ENCODE assay signal across 8 cellular contexts in the genomic region with DNA sequence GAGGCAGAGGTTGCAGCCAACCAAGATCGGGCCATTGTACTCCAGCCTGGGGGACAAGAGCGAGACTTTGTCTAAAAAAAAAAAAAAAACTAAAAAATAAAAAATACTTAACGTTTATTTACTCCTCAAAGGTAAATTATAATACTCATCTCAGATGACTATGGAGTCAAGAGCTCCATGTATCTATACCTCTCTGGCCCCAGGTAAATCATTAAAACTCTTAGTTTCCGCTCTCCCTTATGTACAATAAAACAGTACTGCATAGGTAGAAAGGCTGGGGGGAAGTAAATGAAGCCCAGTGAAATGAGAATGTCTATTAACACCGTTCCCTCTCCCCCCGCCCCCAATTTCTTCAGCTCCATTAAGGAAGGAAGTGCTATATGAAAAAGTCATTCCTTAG. TPM values are rescaled to one million over a fixed set of nuclear protein-coding genes. Genes with fewer than 3 reads are reported as not detected.
DNase-seq lines count a peak whose midpoint lies in the region; ATAC-seq, FAIRE-seq and TF ChIP-seq lines count a peak whose summit lies in the region.

No MANE protein-coding gene starts in this region.

- peak overlapping the region; percentile 89; the same call in 1 of the 2 replicates for H3K4me2 ChIP-seq in GM12878 (ENCODE audit: control insufficient read depth, insufficient read depth)

- BruUV-seq in GM12878 (replicated peaks; lab: Mats Ljungman, UMichigan), result no TSS peak

- SMC1A ChIA-PET in GM12878 (lab: Charles Lee; ENCODE audit: uncharacterized antibody, unreplicated experiment), result interaction anchor here (0.6 to 1.2 kb wide), 5 partner anchors 8 to 1245 kb away, joined by 3 to 4 read pairs (median 3); no protein-coding TSS in a partner anchor

- CTCF ChIA-PET in GM12878 (lab: Yijun Ruan, JAX), result interaction anchor here (0.6 to 0.8 kb wide), 2 partner anchors 26 to 223 kb away, joined by 3 read pairs; no protein-coding TSS in a partner anchor

- peaks cover 11% of the 10 kb centered on the region for H3K4me1 Mint-ChIP-seq in mesothelial cell of epicardium

- POLR2A ChIA-PET in GM12878 (lab: Charles Lee), result no interaction called here

- RAD21 ChIA-PET in GM12878 (lab: Charles Lee; ENCODE audit: unreplicated experiment), result interaction anchor here (1.6 kb wide), 1 partner anchor 134 kb away, joined by 6 read pairs; no protein-coding TSS in a partner anchor

- no peak overlapping the region for H3K9ac ChIP-seq in GM12878 (ENCODE audit: control insufficient read depth, insufficient read depth, low read length)

- H3K9me3 Mint-ChIP-seq in mesothelial cell of epicardium, result no peaks in the 10 kb centered on the region

- H3K4me3 ChIP-seq in left ventricle myocardium inferior, result peak overlapping the region; percentile 78
- H3K4me3 ChIP-seq in GM12878, result peak overlapping the region; percentile 34; the same call in 1 of the 2 replicates
- peak overlapping the region; percentile 61 for H3K4me3 ChIP-seq in upper lobe of right lung

- no peak overlapping the region for H3K27ac ChIP-seq in left ventricle myocardium inferior (replicated peaks)
- no peak overlapping the region for H3K27ac ChIP-seq in GM12878 (ENCODE audit: control insufficient read depth, insufficient read depth)
- H3K27ac ChIP-seq in upper lobe of right lung, result no peak overlapping the region

- ATAC-seq in Right ventricle myocardium superior (ENCODE audit: poor library complexity), result no peak
- no peak for ATAC-seq in GM12878
- no peak for ATAC-seq in upper lobe of right lung

- intact Hi-C loops in left ventricle myocardium inferior (cut with micrococcal nuclease), result no loop called here
- intact Hi-C loops in Right ventricle myocardium superior (cut with DNase I), result loop anchor here (10.0 kb wide), 1 partner anchor 132 kb away; no protein-coding TSS in a partner anchor
- intact Hi-C loops in GM12878 (cut with micrococcal nuclease; ENCODE audit: unreplicated experiment), result no loop called here
- intact Hi-C loops in upper lobe of right lung (cut with DNase I), result no loop called here

- H3K9me3 ChIP-seq in left ventricle myocardium inferior (replicated peaks) (no peaks in the 10 kb centered on the region), GM12878 (replicated peaks; ENCODE audit: control insufficient read depth, insufficient read depth, low read length) (no peaks in the 10 kb centered on the region), upper lobe of right lung (no peaks in the 10 kb centered on the region)

- H3K36me3 ChIP-seq in left ventricle myocardium inferior, result no peaks in the 10 kb centered on the region
- no peaks in the 10 kb centered on the region for H3K36me3 ChIP-seq in GM12878 (ENCODE audit: control insufficient read depth in 2 of 2, insufficient read depth in 2 of 2, low read length in 1 of 2)
- no peaks in the 10 kb centered on the region for H3K36me3 ChIP-seq in upper lobe of right lung

- DNase-seq in left ventricle myocardium inferior (no peak), Right ventricle myocardium superior (no peak), GM12878 (ENCODE audit: low read depth, low spot score) (no peak), mesothelial cell of epicardium (ENCODE audit: low spot score in 2 of 2, unreplicated experiment in 2 of 2) (no peak), upper lobe of right lung (no peak), cerebellar cortex (ENCODE audit: low spot score) (no peak), HPDE6-E6E7 (ENCODE audit: extremely low spot score) (no peak)
- DNase-seq in effector CD8-positive, alpha-beta T cell (lab: John Stamatoyannopoulos, UW), result no peak

- H3K4me1 ChIP-seq in left ventricle myocardium inferior, result peaks cover 12% of the 10 kb centered on the region
- H3K4me1 ChIP-seq in GM12878 (ENCODE audit: control insufficient read depth, insufficient read depth, low read length), result no peaks in the 10 kb centered on the region
- peaks cover 5% of the 10 kb centered on the region for H3K4me1 ChIP-seq in upper lobe of right lung

- H3K4me3 Mint-ChIP-seq in mesothelial cell of epicardium, result peak overlapping the region; percentile 73

- no peaks in the 10 kb centered on the region for H3K79me2 ChIP-seq in GM12878 (ENCODE audit: control insufficient read depth, insufficient read depth, low read length)

- TF ChIP-seq EP300 in GM12878 (IDR thresholded peaks at IDR 0.05; ENCODE audit: borderline replicate concordance in 1 of 2, control insufficient read depth in 1 of 2, low read depth in 2 of 2, low read length in 2 of 2), result no peak

- no peak overlapping the region for H2AFZ ChIP-seq in GM12878 (ENCODE audit: control insufficient read depth, low read depth, low read length)

- TF ChIP-seq RAD21 in GM12878 (IDR thresholded peaks at IDR 0.05; ENCODE audit: insufficient read depth, low read depth, low read length), result no peak

- H3K27me3 ChIP-seq in left ventricle myocardium inferior (ENCODE audit: low read depth), result no peaks in the 10 kb centered on the region
- H3K27me3 ChIP-seq in GM12878 (replicated peaks in 1 of 2; ENCODE audit: control insufficient read depth in 2 of 2, insufficient read depth in 2 of 2, low read length in 1 of 2), result peaks cover 0 to 4% of the 10 kb centered on the region in 2 experiments; a peak in 1 of 4 replicates
- H3K27me3 ChIP-seq in upper lobe of right lung, result no peaks in the 10 kb centered on the region

- no peaks in the 10 kb centered on the region for H3K27me3 Mint-ChIP-seq in mesothelial cell of epicardium (ENCODE audit: low read depth)

- FAIRE-seq in GM12878 (lab: Jason Lieb, UNC), result no peak

- TF ChIP-seq CTCF in left ventricle myocardium inferior (IDR thresholded peaks at IDR 0.05; ENCODE audit: borderline replicate concordance), result no peak
- no peak for TF ChIP-seq CTCF in GM12878 (IDR thresholded peaks at IDR 0.05 in 2 of 3, conservative IDR thresholded peaks at IDR 0.05 in 1 of 3; ENCODE audit: control insufficient read depth in 2 of 3, extremely low read depth in 1 of 3, insufficient read depth in 1 of 3, low read depth in 3 of 3, low read length in 3 of 3)
- no peak for TF ChIP-seq CTCF in mesothelial cell of epicardium (IDR thresholded peaks at IDR 0.05; ENCODE audit: unreplicated experiment)
- no peak for TF ChIP-seq CTCF in upper lobe of right lung (IDR thresholded peaks at IDR 0.05)

- in situ Hi-C loops in GM12878 (cut with MboI), result no loop called here

- no peaks in the 10 kb centered on the region for H4K20me1 ChIP-seq in GM12878 (ENCODE audit: control insufficient read depth, insufficient read depth)

- peak overlapping the region; percentile 57 for H3K27ac Mint-ChIP-seq in mesothelial cell of epicardium

- H3K36me3 Mint-ChIP-seq in mesothelial cell of epicardium, result no peaks in the 10 kb centered on the region

- no peak for TF ChIP-seq POLR2A in GM12878 (IDR thresholded peaks at IDR 0.05; ENCODE audit: low read depth, low read length)

- WGBS in GM12878 (ENCODE audit: insufficient coverage, insufficient replicate concordance, low lambda C conversion rate, missing lambda C conversion rate), result 53% methylated on average over 6 of the region's 6 CpGs

RNA-seq across cellular contexts. Expression of gene SRSF12, which starts 1.2 kb away (rescaled TPM):
- total RNA-seq in left ventricle myocardium inferior, result not detected
- total RNA-seq in Right ventricle myocardium superior, result not detected
- total RNA-seq in GM12878 (2013; cell fraction: nucleolus; rRNA removed), result not detected in 2 replicates
- total RNA-seq in GM12878 (2014; rRNA removed), result not detected in 2 replicates
- total RNA-seq in GM12878 (2014; rRNA removed; fragmentation: Illumina TruSeq; extraction: Trizol), result not detected in 2 replicates
- not detected in 2 replicates for total RNA-seq in GM12878 (2021)
- polyA plus RNA-seq in GM12878 (2011; ENCODE audit: low read depth), result not detected
- 0.03 TPM in 1 of 2 replicates, not detected in the other for polyA plus RNA-seq in GM12878 (2011; rRNA removed)
- 0.01 TPM in 1 of 2 replicates, not detected in the other for polyA plus RNA-seq in GM12878 (2011; cell fraction: cytosol; rRNA removed)
- not detected in 2 replicates for polyA plus RNA-seq in GM12878 (2011; cell fraction: nucleus; rRNA removed)
- 0.23 and 0.28 TPM in 2 replicates for polyA plus RNA-seq in GM12878 (2012)
- polyA plus RNA-seq in GM12878 (2014; fragmentation: Illumina TruSeq; extraction: Trizol), result 0.03 TPM in 1 of 2 replicates, not detected in the other
- polyA plus RNA-seq in GM12878 (2014; fragmentation: Nextera tagmentation; extraction: Ambion mirVana), result not detected
- not detected in 2 replicates for polyA plus RNA-seq in GM12878 (2014; rRNA removed)
- under 1 TPM in 1 of 2 experiments, not detected in 1; 0.23 TPM for polyA plus RNA-seq in GM12878 (2016; fragmentation: Nextera tagmentation; extraction: Ambion mirVana)
- polyA minus RNA-seq in GM12878 (2011; rRNA and poly(A)+ RNA removed), result not detected in 2 replicates
- polyA minus RNA-seq in GM12878 (2011; cell fraction: cytosol; rRNA and poly(A)+ RNA removed), result not detected in 2 replicates
- not detected in 2 replicates for polyA minus RNA-seq in GM12878 (2011; cell fraction: nucleus; rRNA and poly(A)+ RNA removed)
- 11.5 to 14.7 TPM (median 12.4 TPM) in 3 replicates for total RNA-seq in mesothelial cell of epicardium
- not detected for total RNA-seq in upper lobe of right lung

RNA-seq across cellular contexts. Expression of gene PM20D2, which starts 29.2 kb away (rescaled TPM):
- 14.3 TPM for total RNA-seq in left ventricle myocardium inferior
- 11.1 TPM for total RNA-seq in Right ventricle myocardium superior
- 28.9 and 31.1 TPM in 2 replicates for total RNA-seq in GM12878 (2013; cell fraction: nucleolus; rRNA removed)
- 23.6 and 27.2 TPM in 2 replicates for total RNA-seq in GM12878 (2014; rRNA removed)
- total RNA-seq in GM12878 (2014; rRNA removed; fragmentation: Illumina TruSeq; extraction: Trizol), result 17.3 and 18.0 TPM in 2 replicates
- total RNA-seq in GM12878 (2021), result 14.2 and 14.9 TPM in 2 replicates
- polyA plus RNA-seq in GM12878 (2011; ENCODE audit: low read depth), result 3.6 TPM
- polyA plus RNA-seq in GM12878 (2011; rRNA removed), result 18.6 and 31.4 TPM in 2 replicates
- 6.8 and 7.7 TPM in 2 replicates for polyA plus RNA-seq in GM12878 (2011; cell fraction: cytosol; rRNA removed)
- polyA plus RNA-seq in GM12878 (2011; cell fraction: nucleus; rRNA removed), result 9.4 and 10.0 TPM in 2 replicates
- polyA plus RNA-seq in GM12878 (2012), result 6.5 and 9.0 TPM in 2 replicates
- 18.2 and 23.2 TPM in 2 replicates for polyA plus RNA-seq in GM12878 (2014; fragmentation: Illumina TruSeq; extraction: Trizol)
- 1 to 10 TPM; 7.8 to 8.3 TPM for polyA plus RNA-seq in GM12878 (2014; fragmentation: Nextera tagmentation; extraction: Ambion mirVana)
- polyA plus RNA-seq in GM12878 (2014; rRNA removed), result 14.3 and 16.1 TPM in 2 replicates
- 10 to 100 TPM; 14.9 to 15.3 TPM for polyA plus RNA-seq in GM12878 (2016; fragmentation: Nextera tagmentation; extraction: Ambion mirVana)
- polyA minus RNA-seq in GM12878 (2011; rRNA and poly(A)+ RNA removed), result 5.1 and 5.6 TPM in 2 replicates
- polyA minus RNA-seq in GM12878 (2011; cell fraction: cytosol; rRNA and poly(A)+ RNA removed), result 6.2 and 6.8 TPM in 2 replicates
- polyA minus RNA-seq in GM12878 (2011; cell fraction: nucleus; rRNA and poly(A)+ RNA removed), result 4.6 and 7.3 TPM in 2 replicates
- 13.0 to 13.8 TPM (median 13.7 TPM) in 3 replicates for total RNA-seq in mesothelial cell of epicardium
- total RNA-seq in upper lobe of right lung, result 7.1 TPM

RNA-seq across cellular contexts. Expression of gene PNRC1, which starts 36.2 kb away (rescaled TPM):
- total RNA-seq in left ventricle myocardium inferior, result 180 TPM
- 121 TPM for total RNA-seq in Right ventricle myocardium superior
- 127 and 141 TPM in 2 replicates for total RNA-seq in GM12878 (2013; cell fraction: nucleolus; rRNA removed)
- total RNA-seq in GM12878 (2014; rRNA removed), result 32.0 and 33.1 TPM in 2 replicates
- total RNA-seq in GM12878 (2014; rRNA removed; fragmentation: Illumina TruSeq; extraction: Trizol), result 42.9 and 43.3 TPM in 2 replicates
- 66.0 and 70.8 TPM in 2 replicates for total RNA-seq in GM12878 (2021)
- 21.7 TPM for polyA plus RNA-seq in GM12878 (2011; ENCODE audit: low read depth)
- 34.3 and 50.5 TPM in 2 replicates for polyA plus RNA-seq in GM12878 (2011; rRNA removed)
- 11.3 and 16.3 TPM in 2 replicates for polyA plus RNA-seq in GM12878 (2011; cell fraction: cytosol; rRNA removed)
- polyA plus RNA-seq in GM12878 (2011; cell fraction: nucleus; rRNA removed), result 40.5 and 44.6 TPM in 2 replicates
- polyA plus RNA-seq in GM12878 (2012), result 67.7 and 97.5 TPM in 2 replicates
- 30.4 and 40.7 TPM in 2 replicates for polyA plus RNA-seq in GM12878 (2014; fragmentation: Illumina TruSeq; extraction: Trizol)
- polyA plus RNA-seq in GM12878 (2014; fragmentation: Nextera tagmentation; extraction: Ambion mirVana), result 1 to 10 TPM; 7.6 to 9.5 TPM
- 14.7 and 15.7 TPM in 2 replicates for polyA plus RNA-seq in GM12878 (2014; rRNA removed)
- polyA plus RNA-seq in GM12878 (2016; fragmentation: Nextera tagmentation; extraction: Ambion mirVana), result 10 to 100 TPM; 46.7 to 47.5 TPM
- 27.1 and 33.6 TPM in 2 replicates for polyA minus RNA-seq in GM12878 (2011; rRNA and poly(A)+ RNA removed)
- polyA minus RNA-seq in GM12878 (2011; cell fraction: cytosol; rRNA and poly(A)+ RNA removed), result 37.6 and 44.5 TPM in 2 replicates
- polyA minus RNA-seq in GM12878 (2011; cell fraction: nucleus; rRNA and poly(A)+ RNA removed), result 39.5 and 55.2 TPM in 2 replicates
- 184 to 206 TPM (median 190 TPM) in 3 replicates for total RNA-seq in mesothelial cell of epicardium
- total RNA-seq in upper lobe of right lung, result 183 TPM
